1 cellular context compared by ENCODE assay signal in the genomic region with DNA sequence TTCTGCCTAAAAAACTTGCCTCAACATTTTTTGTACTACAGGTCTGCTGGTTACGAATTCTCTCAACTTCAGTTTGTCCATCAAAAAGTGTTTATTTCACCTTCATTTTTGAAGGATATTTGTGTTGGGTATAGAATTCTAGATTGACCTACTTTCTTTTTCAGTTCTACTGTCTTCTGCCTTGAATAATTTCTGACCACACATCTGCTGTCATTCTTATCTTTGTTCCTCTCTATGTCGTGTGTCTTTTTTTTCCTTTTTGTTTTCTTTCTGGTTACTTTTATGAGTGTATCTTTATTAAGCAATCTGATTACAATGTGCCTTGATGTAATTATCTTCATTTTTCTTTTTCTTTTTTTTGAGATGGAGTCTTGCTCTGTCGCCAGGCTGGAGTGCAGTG.
TF ChIP-seq lines count a peak whose summit lies in the region.

No MANE protein-coding gene starts in this region.

TF ChIP-seq in HEK293, 187 proteins besides CTCF, POLR2A, EP300 and RAD21 (continued from another document):
- TF ChIP-seq ZNF658 (tag by site-specific recombination; IDR thresholded peaks at IDR 0.05) (no peak), ZNF133 (tag by site-specific recombination; IDR thresholded peaks at IDR 0.05) (no peak), BCL11A (tag by site-specific recombination; IDR thresholded peaks at IDR 0.05; ENCODE audit: low read depth) (no peak), ZFP37 (tag by site-specific recombination; IDR thresholded peaks at IDR 0.05) (no peak)
- TF ChIP-seq, protein P1, sequence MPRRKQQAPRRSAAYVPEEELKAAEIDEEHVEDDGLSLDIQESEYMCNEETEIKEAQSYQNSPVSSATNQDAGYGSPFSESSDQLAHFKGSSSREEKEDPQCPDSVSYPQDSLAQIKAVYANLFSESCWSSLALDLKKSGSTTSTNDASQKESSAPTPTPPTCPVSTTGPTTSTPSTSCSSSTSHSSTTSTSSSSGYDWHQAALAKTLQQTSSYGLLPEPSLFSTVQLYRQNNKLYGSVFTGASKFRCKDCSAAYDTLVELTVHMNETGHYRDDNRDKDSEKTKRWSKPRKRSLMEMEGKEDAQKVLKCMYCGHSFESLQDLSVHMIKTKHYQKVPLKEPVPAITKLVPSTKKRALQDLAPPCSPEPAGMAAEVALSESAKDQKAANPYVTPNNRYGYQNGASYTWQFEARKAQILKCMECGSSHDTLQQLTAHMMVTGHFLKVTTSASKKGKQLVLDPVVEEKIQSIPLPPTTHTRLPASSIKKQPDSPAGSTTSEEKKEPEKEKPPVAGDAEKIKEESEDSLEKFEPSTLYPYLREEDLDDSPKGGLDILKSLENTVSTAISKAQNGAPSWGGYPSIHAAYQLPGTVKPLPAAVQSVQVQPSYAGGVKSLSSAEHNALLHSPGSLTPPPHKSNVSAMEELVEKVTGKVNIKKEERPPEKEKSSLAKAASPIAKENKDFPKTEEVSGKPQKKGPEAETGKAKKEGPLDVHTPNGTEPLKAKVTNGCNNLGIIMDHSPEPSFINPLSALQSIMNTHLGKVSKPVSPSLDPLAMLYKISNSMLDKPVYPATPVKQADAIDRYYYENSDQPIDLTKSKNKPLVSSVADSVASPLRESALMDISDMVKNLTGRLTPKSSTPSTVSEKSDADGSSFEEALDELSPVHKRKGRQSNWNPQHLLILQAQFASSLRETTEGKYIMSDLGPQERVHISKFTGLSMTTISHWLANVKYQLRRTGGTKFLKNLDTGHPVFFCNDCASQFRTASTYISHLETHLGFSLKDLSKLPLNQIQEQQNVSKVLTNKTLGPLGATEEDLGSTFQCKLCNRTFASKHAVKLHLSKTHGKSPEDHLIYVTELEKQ (tag by site-specific recombination; IDR thresholded peaks at IDR 0.05; ENCODE audit: borderline replicate concordance), result 0 out of 2 replicates have a peak, but pooled peaks have one; percentile 29
TF ChIP-seq in HEK293: peak in this region for 6.
